16 cellular contexts compared by ENCODE assay signal in genomic region chr6:109079981-109080380, GRCh38. TPM values are rescaled to one million over a fixed set of nuclear protein-coding genes. Genes with fewer than 3 reads are reported as not detected.
DNase-seq lines count a peak whose midpoint lies in the region; ATAC-seq and TF ChIP-seq lines count a peak whose summit lies in the region.
"Had no signal": no experiment of that assay in that cellular context is flagged by ENCODE, and none has a peak within 500 bp of the region (broad histone marks: within the 10 kb centered on the region; RNA-seq: fewer than 3 reads in every experiment).

No MANE protein-coding gene starts in this region.

- peak overlapping the region in 1 of 2 donors; percentile 14 for H3K4me3 ChIP-seq in gastroesophageal sphincter
- no peak overlapping the region for H3K4me3 ChIP-seq in neuron (ENCODE audit: low read length)
- no peak overlapping the region for H3K4me3 ChIP-seq in vagina
- H3K4me3 ChIP-seq: skin epidermis had no signal

- TF ChIP-seq CTCF in gastroesophageal sphincter (IDR thresholded peaks at IDR 0.05) (no peak), vagina (IDR thresholded peaks at IDR 0.05) (no peak)

- TF ChIP-seq EP300 in gastroesophageal sphincter (IDR thresholded peaks at IDR 0.05): no peak

- WGBS in gastroesophageal sphincter (ENCODE audit: low coverage in 1 of 2), 2 donors: 0 to 13% methylated on average over 4 of the region's 4 CpGs

- no peaks in the 10 kb centered on the region for H3K9me3 ChIP-seq in gastroesophageal sphincter
- H3K9me3 ChIP-seq in neuron (ENCODE audit: low read length): no peaks in the 10 kb centered on the region
- no peaks in the 10 kb centered on the region for H3K9me3 ChIP-seq in vagina

- no peak for TF ChIP-seq POLR2A in gastroesophageal sphincter (IDR thresholded peaks at IDR 0.05)
- no peak for TF ChIP-seq POLR2A in vagina (IDR thresholded peaks at IDR 0.05)

- H3K36me3 ChIP-seq in gastroesophageal sphincter (no peaks in the 10 kb centered on the region), neuron (ENCODE audit: insufficient read depth, low read length) (no peaks in the 10 kb centered on the region), vagina (no peaks in the 10 kb centered on the region)

- peak overlapping the region; percentile 6 for H2AFZ ChIP-seq in neuron (ENCODE audit: low read depth, low read length)

- intact Hi-C loops in vagina (cut with DNase I): loop anchor here (5.0 to 10.0 kb wide), 2 partner anchors 175 to 538 kb away; no protein-coding TSS in a partner anchor

- H3K27me3 ChIP-seq in gastroesophageal sphincter: no peaks in the 10 kb centered on the region
- H3K27me3 ChIP-seq in neuron (ENCODE audit: insufficient read depth, low read length): no peaks in the 10 kb centered on the region
- no peaks in the 10 kb centered on the region for H3K27me3 ChIP-seq in vagina

- ATAC-seq in gastroesophageal sphincter: peak; percentile 92
- ATAC-seq in GM19467 (IDR thresholded peaks at IDR 0.05; ENCODE audit: unreplicated experiment): no peak
- ATAC-seq in GM21576 (IDR thresholded peaks at IDR 0.05; ENCODE audit: unreplicated experiment): no peak
- ATAC-seq: CD8-positive, alpha-beta T cell; T-cell had no signal

- H3K27ac ChIP-seq in gastroesophageal sphincter (peak overlapping the region; percentile 77 to 88 (median 78)), vagina (peak overlapping the region; percentile 62)
- H3K27ac ChIP-seq: 22Rv1, skin epidermis had no signal

- DNase-seq in SKM-1 treated with dmso at 0.1 percent for 144 hours (lab: John Stamatoyannopoulos, UW; ENCODE audit: unreplicated experiment) (peak; percentile 10), SKM-1 (lab: John Stamatoyannopoulos, UW; ENCODE audit: unreplicated experiment) (no peak), vagina (ENCODE audit: extremely low spot score in 2 of 2) (no peak)
- no peak for DNase-seq in effector CD8-positive, alpha-beta T cell (lab: John Stamatoyannopoulos, UW)
- DNase-seq: activated CD4-positive, alpha-beta T cell treated with anti-CD3 and anti-CD28 coated beads for 48 hours; CD8-positive, alpha-beta T cell; HFFc6; KBM-7; NCI-H2107; T-cell had no signal

- H3K4me1 ChIP-seq in gastroesophageal sphincter (peaks cover 10 to 83% (median 17%) of the 10 kb centered on the region in 3 donors), neuron (ENCODE audit: insufficient read depth, low read length) (peaks cover 14% of the 10 kb centered on the region), vagina (peaks cover 53% of the 10 kb centered on the region)

RNA-seq across cellular contexts. Expression of gene SESN1, which starts 14.7 kb away (rescaled TPM):
- total RNA-seq in gastroesophageal sphincter: 10 to 100 TPM; 50.8 to 80.5 (median 78.0) TPM
- 58.9 TPM for total RNA-seq in vagina

RNA-seq across cellular contexts. Expression of gene CEP57L1, which starts 15.3 kb away (rescaled TPM):
- total RNA-seq in gastroesophageal sphincter (10 to 100 TPM; 11.0 to 30.0 (median 16.3) TPM), vagina (13.5 TPM)
